2 cellular contexts compared by ENCODE assay signal in genomic region chr19:20051841-20052768, GRCh38.
TF ChIP-seq lines count a peak whose summit lies in the region.

No MANE protein-coding gene starts in this region.

TF ChIP-seq in GM23338, 12 proteins besides CTCF, POLR2A, EP300 and RAD21 (continued from another document):
- TF ChIP-seq REST (IDR thresholded peaks at IDR 0.05; ENCODE audit: unreplicated experiment) (no peak), EZH2 (IDR thresholded peaks at IDR 0.05; ENCODE audit: low read depth, unreplicated experiment) (no peak), ETS1 (IDR thresholded peaks at IDR 0.05) (peak; percentile 99), ZNF462 (CRISPR knock-in tag; IDR thresholded peaks at IDR 0.05) (no peak), NANOG (IDR thresholded peaks at IDR 0.05; ENCODE audit: borderline replicate concordance) (no peak), ZNF114 (CRISPR knock-in tag; IDR thresholded peaks at IDR 0.05) (no peak), ZNF331 (CRISPR knock-in tag; IDR thresholded peaks at IDR 0.05; ENCODE audit: low read depth) (no peak), CREB1 (CRISPR knock-in tag; IDR thresholded peaks at IDR 0.05; ENCODE audit: low read depth) (peak; percentile 73), POLR2AphosphoS5 (IDR thresholded peaks at IDR 0.05; ENCODE audit: low read depth) (peak; percentile 75)

TF ChIP-seq in K562, 482 proteins besides CTCF, POLR2A, EP300 and RAD21 (continued from another document):
- TF ChIP-seq ATF3 (IDR thresholded peaks at IDR 0.05) (peak; percentile 35; the same call in 1 of the 2 replicates), ATF3 (CRISPR knock-in tag; conservative IDR thresholded peaks at IDR 0.05) (no peak), GABPA (tag; conservative IDR thresholded peaks at IDR 0.05; ENCODE audit: low read depth) (peak; percentile 73), ESRRB (CRISPR knock-in tag; IDR thresholded peaks at IDR 0.05; ENCODE audit: borderline replicate concordance) (no peak), NR2C2 (CRISPR knock-in tag; IDR thresholded peaks at IDR 0.05) (no peak), NR2C2 (tag; IDR thresholded peaks at IDR 0.05) (peak; percentile 43; the same call in 1 of the 2 replicates), ZBTB11 (CRISPR knock-in tag; IDR thresholded peaks at IDR 0.05) (peak in 1 of 3 experiments; percentile 77; a peak in 2 of 6 replicates), CXXC5 (CRISPR knock-in tag; IDR thresholded peaks at IDR 0.05) (peak; percentile 58; the same call in 1 of the 2 replicates), ATF4 (CRISPR knock-in tag; IDR thresholded peaks at IDR 0.05) (peak; percentile 66; the same call in 1 of the 2 replicates), FOSL1 (tag; conservative IDR thresholded peaks at IDR 0.05) (no peak), NFIC (IDR thresholded peaks at IDR 0.05) (no peak), CEBPG (CRISPR knock-in tag; IDR thresholded peaks at IDR 0.05) (no peak), CEBPG (tag; conservative IDR thresholded peaks at IDR 0.05 in 1 of 2, IDR thresholded peaks at IDR 0.05 in 1 of 2) (peak in 1 of 2 experiments; percentile 71; a peak in 2 of 4 replicates), ATF1 (CRISPR knock-in tag; IDR thresholded peaks at IDR 0.05) (no peak), ATF1 (tag; IDR thresholded peaks at IDR 0.05) (peak; percentile 43; the same call in 1 of the 2 replicates), VEZF1 (CRISPR knock-in tag; IDR thresholded peaks at IDR 0.05) (peak; percentile 45; the same call in 1 of the 2 replicates), AFF1 (IDR thresholded peaks at IDR 0.05; ENCODE audit: low read depth in 1 of 2, partially characterized antibody in 2 of 2) (peak in 1 of 2 experiments; percentile 93), ZNF354B (CRISPR knock-in tag; IDR thresholded peaks at IDR 0.05) (no peak), NRF1 (conservative IDR thresholded peaks at IDR 0.05 in 1 of 2, IDR thresholded peaks at IDR 0.05 in 1 of 2) (peak; percentile 44 to 50; a peak in 2 of 4 replicates), GMEB1 (CRISPR knock-in tag; IDR thresholded peaks at IDR 0.05) (peak; percentile 73), MAZ (CRISPR knock-in tag; conservative IDR thresholded peaks at IDR 0.05 in 1 of 2, IDR thresholded peaks at IDR 0.05 in 1 of 2) (peak; percentile 33 to 63; a peak in 1 of 4 replicates)
